Comparison of ENCODE assay signal across 37 cellular contexts in the genomic region with DNA sequence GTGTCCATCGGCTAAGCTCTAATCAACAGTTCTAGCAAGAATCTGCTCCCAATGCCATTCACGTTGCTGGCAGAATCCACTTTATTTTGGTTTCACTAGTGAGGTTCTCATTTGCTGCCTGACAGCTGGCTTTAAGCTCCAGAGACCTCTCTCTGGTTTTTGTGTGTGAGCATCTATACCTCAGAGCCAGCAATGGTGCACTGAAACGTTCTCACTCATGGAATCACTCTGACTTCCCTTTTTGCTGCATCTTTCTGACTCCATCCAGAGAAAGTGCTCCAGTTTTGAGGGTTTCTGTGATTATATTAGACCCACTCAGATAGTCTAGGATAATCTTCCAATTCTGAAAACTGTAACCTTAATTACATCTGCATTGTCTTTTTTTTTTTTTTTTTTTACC.
"Had no signal": no experiment of that assay in that cellular context is flagged by ENCODE, and none has a peak within 500 bp of the region (broad histone marks: within the 10 kb centered on the region; RNA-seq: fewer than 3 reads in every experiment).

No MANE protein-coding gene starts in this region.

- ATAC-seq: activated CD8-positive, alpha-beta memory T cell treated with anti-CD3 and anti-CD28 coated beads, Interleukin-2, amount 10 ng/mL, durations not matched to agents 7 days and 5 days; activated T-cell treated with anti-CD3 and anti-CD28 coated beads, Interleukin-2, amount 50 U/mL, for 72 hours; activated T-helper 17 cell treated with anti-CD3 and anti-CD28 coated beads, Interleukin-2, amount 50 U/mL, for 72 hours; PC-3 had no signal

- H3K4me1 ChIP-seq: Peyer's patch, SJSA1 had no signal

- H3K4me2 ChIP-seq: KMS-11, SK-N-SH had no signal

- H3K9me3 ChIP-seq: Peyer's patch, SJSA1, SK-N-SH had no signal

- FAIRE-seq: bronchial epithelial cell had no signal

- H3K27ac Mint-ChIP-seq: activated B cell treated with CpG ODN at 0.5 μM for 24 hours; activated CD4-positive, alpha-beta memory T cell treated with anti-CD3 and anti-CD28 coated beads, Interleukin-2, amount 10 ng/mL, durations not matched to agents 7 days and 5 days; activated CD8-positive, alpha-beta memory T cell treated with anti-CD3 and anti-CD28 coated beads, Interleukin-2, amount 10 ng/mL, durations not matched to agents 7 days and 5 days; activated T-cell treated with anti-CD3 and anti-CD28 coated beads, Interleukin-2, amount 50 U/mL, for 72 hours; activated T-helper 17 cell treated with anti-CD3 and anti-CD28 coated beads, Interleukin-2, amount 50 U/mL, for 72 hours; brain had no signal

- H3K27me3 ChIP-seq: Peyer's patch, SJSA1 had no signal

- H3K9ac ChIP-seq: KMS-11, SK-N-SH had no signal

- H3K27ac ChIP-seq: KMS-11, Peyer's patch, SJSA1, VCaP had no signal

- H3K36me3 Mint-ChIP-seq: brain had no signal

- H3K4me3 Mint-ChIP-seq: activated B cell treated with CpG ODN at 0.5 μM for 24 hours; activated CD4-positive, alpha-beta memory T cell treated with anti-CD3 and anti-CD28 coated beads, Interleukin-2, amount 10 ng/mL, durations not matched to agents 7 days and 5 days; activated CD8-positive, alpha-beta memory T cell treated with anti-CD3 and anti-CD28 coated beads, Interleukin-2, amount 10 ng/mL, durations not matched to agents 7 days and 5 days; activated T-cell treated with anti-CD3 and anti-CD28 coated beads, Interleukin-2, amount 50 U/mL, for 72 hours; activated T-helper 17 cell treated with anti-CD3 and anti-CD28 coated beads, Interleukin-2, amount 50 U/mL, for 72 hours; brain had no signal

- H3K4me3 ChIP-seq: Peyer's patch, SJSA1 had no signal

- DNase-seq: activated B cell treated with CpG ODN at 0.5 μM for 24 hours; activated CD4-positive, alpha-beta memory T cell treated with anti-CD3 and anti-CD28 coated beads, Interleukin-2, amount 10 ng/mL, durations not matched to agents 7 days and 5 days; activated CD4-positive, alpha-beta T cell treated with anti-CD3 and anti-CD28 coated beads for 4 hours; activated CD4-positive, alpha-beta T cell treated with anti-CD3 and anti-CD28 coated beads, Interleukin-2, amount 50 U/mL, for 1 hour; activated CD4-positive, CD25-positive, alpha-beta regulatory T cell treated with anti-CD3 and anti-CD28 coated beads, Interleukin-2, amount 50 U/mL, for 72 hours; activated CD8-positive, alpha-beta memory T cell treated with anti-CD3 and anti-CD28 coated beads for 24 hours; activated CD8-positive, alpha-beta memory T cell treated with anti-CD3 and anti-CD28 coated beads, Interleukin-2, amount 10 ng/mL, durations not matched to agents 7 days and 5 days; activated CD8-positive, alpha-beta memory T cell treated with anti-CD3 and anti-CD28 coated beads, Interleukin-2, amount 50 U/mL, for 48 hours; activated effector memory CD4-positive, alpha-beta T cell treated with anti-CD3 and anti-CD28 coated beads, Interleukin-2, amount 50 U/mL, for 16 hours; activated naive CD4-positive, alpha-beta T cell; activated naive CD4-positive, alpha-beta T cell treated with anti-CD3 and anti-CD28 coated beads, Interleukin-2, amount 50 U/mL, for 16 hours; activated T-cell treated with anti-CD3 and anti-CD28 coated beads, Interleukin-2, amount 50 U/mL, for 72 hours; anterior cingulate cortex; caudate nucleus; cerebellar nuclear complex; NCI-H1092 treated with DMSO at 0.1 percent for 48 hours; NCI-H1417; NCI-H146; NCI-H187; NCI-H2081; NCI-H345; NCI-H524 treated with DMSO at 0.1 percent for 48 hours; NK-92 treated with Interleukin-12 subunit alpha and Interleukin-12 subunit beta, amount 100 ng/mL, for 24 hours; PC-3; Peyer's patch; RPMI8226; SHP77 treated with DMSO at 0.1 percent for 48 hours; SK-N-SH; T-helper 1 cell; T-helper 2 cell; T-helper 9 cell had no signal

- H3K27me3 Mint-ChIP-seq: activated B cell treated with CpG ODN at 0.5 μM for 24 hours; activated CD4-positive, alpha-beta memory T cell treated with anti-CD3 and anti-CD28 coated beads, Interleukin-2, amount 10 ng/mL, durations not matched to agents 7 days and 5 days; activated CD8-positive, alpha-beta memory T cell treated with anti-CD3 and anti-CD28 coated beads, Interleukin-2, amount 10 ng/mL, durations not matched to agents 7 days and 5 days; activated T-helper 17 cell treated with anti-CD3 and anti-CD28 coated beads, Interleukin-2, amount 50 U/mL, for 72 hours had no signal

- H3K36me3 ChIP-seq: Peyer's patch, SJSA1 had no signal

- H3K9me3 Mint-ChIP-seq: activated B cell treated with CpG ODN at 0.5 μM for 24 hours; activated T-helper 17 cell treated with anti-CD3 and anti-CD28 coated beads, Interleukin-2, amount 50 U/mL, for 72 hours had no signal
